ENCODE assay signal across 8 cellular contexts in the genomic region with DNA sequence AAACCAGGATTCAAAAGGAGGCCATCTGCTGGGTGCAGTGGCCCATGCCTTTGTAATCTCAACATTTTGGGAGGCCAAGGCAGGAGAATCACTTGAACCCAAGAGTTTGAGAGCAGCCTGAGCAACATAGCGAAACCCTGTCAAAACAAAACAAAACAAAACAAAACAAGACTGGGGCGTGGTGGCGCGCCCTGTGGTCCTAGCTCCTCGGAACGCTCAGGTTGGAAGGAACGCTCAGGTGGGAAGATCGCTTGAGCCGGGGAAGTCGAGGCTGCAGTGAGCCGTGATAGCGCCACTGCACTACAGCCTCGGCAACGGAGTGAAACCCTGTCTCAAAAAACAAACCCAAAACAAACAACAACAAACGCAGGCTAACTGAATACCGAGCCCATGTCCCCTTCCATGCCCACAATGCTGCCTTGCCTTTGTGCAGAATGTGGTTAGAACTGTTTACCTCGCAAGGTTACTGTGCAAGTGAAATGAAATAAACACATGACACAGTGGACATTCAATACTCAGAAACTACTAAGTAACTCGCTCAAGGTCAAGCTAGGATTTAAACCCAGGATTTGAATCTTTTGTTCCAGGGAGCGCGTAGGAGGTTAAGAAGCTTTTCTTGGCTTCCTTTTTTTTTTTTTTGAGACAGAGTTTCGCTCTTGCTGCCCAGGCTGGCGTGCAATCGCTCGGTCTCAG. TPM values are rescaled to one million over a fixed set of nuclear protein-coding genes. Genes with fewer than 3 reads are reported as not detected.
DNase-seq lines count a peak whose midpoint lies in the region; ATAC-seq and TF ChIP-seq lines count a peak whose summit lies in the region.

No MANE protein-coding gene starts in this region.

- H3K4me2 ChIP-seq in GM23248 (ENCODE audit: unreplicated experiment): peak overlapping the region; percentile 88

- H3K27ac ChIP-seq in ACC112 (ENCODE audit: low read depth, low read length) (peak overlapping the region; percentile 85), GM23248 (peak overlapping the region; percentile 87)

- no peaks in the 10 kb centered on the region for H3F3A ChIP-seq in GM23248 (ENCODE audit: insufficient read depth)

- peaks cover 8% of the 10 kb centered on the region for H3K36me3 Mint-ChIP-seq in T-helper 17 cell (ENCODE audit: low read depth)
- peaks cover 9% of the 10 kb centered on the region for H3K36me3 Mint-ChIP-seq in osteocyte (ENCODE audit: unreplicated experiment)

- no peak for TF ChIP-seq CTCF in fibroblast of the aortic adventitia (IDR thresholded peaks at IDR 0.05; ENCODE audit: insufficient read depth, low read length)
- TF ChIP-seq CTCF in osteocyte (IDR thresholded peaks at IDR 0.05): no peak

- H3K27ac Mint-ChIP-seq in T-helper 17 cell (peak overlapping the region; percentile 95), osteocyte (ENCODE audit: unreplicated experiment) (peak overlapping the region; percentile 97)

- H3K9ac ChIP-seq in GM23248: peak overlapping the region; percentile 99

- no peaks in the 10 kb centered on the region for H3K27me3 Mint-ChIP-seq in T-helper 17 cell
- no peaks in the 10 kb centered on the region for H3K27me3 Mint-ChIP-seq in osteocyte (ENCODE audit: unreplicated experiment)

- H3K27me3 ChIP-seq in ACC112 (ENCODE audit: insufficient read depth, low read length) (no peaks in the 10 kb centered on the region), GM23248 (replicated peaks; ENCODE audit: insufficient read depth) (no peaks in the 10 kb centered on the region)

- 45 to 49% methylated on average over 23 to 24 of the region's 24 CpGs for WGBS in GM23248 (ENCODE audit: low coverage in 1 of 2, low lambda C conversion rate in 2 of 2, missing lambda C conversion rate in 2 of 2), 2 experiments

- H3K4me1 Mint-ChIP-seq in T-helper 17 cell (peaks cover 19% of the 10 kb centered on the region), osteocyte (ENCODE audit: unreplicated experiment) (peaks cover 20% of the 10 kb centered on the region)

- H3K79me2 ChIP-seq in ACC112 (ENCODE audit: control insufficient read depth, insufficient read depth, low read length, unreplicated experiment): peaks cover 27% of the 10 kb centered on the region
- peaks cover 38% of the 10 kb centered on the region for H3K79me2 ChIP-seq in GM23248 (ENCODE audit: insufficient read depth)

- H3K9me2 ChIP-seq in GM23248 (ENCODE audit: insufficient read depth): no peaks in the 10 kb centered on the region

- H3K9me3 Mint-ChIP-seq in osteocyte (ENCODE audit: unreplicated experiment): no peaks in the 10 kb centered on the region

- H3K4me3 ChIP-seq in ACC112 (ENCODE audit: low read depth, low read length) (peak overlapping the region; percentile 99), GM23248 (peak overlapping the region; percentile 100), fibroblast of the aortic adventitia (ENCODE audit: low read depth, low read length) (peak overlapping the region; percentile 85)

- peaks cover 12% of the 10 kb centered on the region for H3K4me1 ChIP-seq in ACC112 (ENCODE audit: control insufficient read depth, insufficient read depth, low read length, unreplicated experiment)
- H3K4me1 ChIP-seq in GM23248 (ENCODE audit: insufficient read depth): peaks cover 11% of the 10 kb centered on the region

- H3K4me3 Mint-ChIP-seq in T-helper 17 cell (peak overlapping the region; percentile 84), osteocyte (ENCODE audit: unreplicated experiment) (peak overlapping the region; percentile 89)

- no peaks in the 10 kb centered on the region for H4K20me1 ChIP-seq in GM23248 (ENCODE audit: insufficient read depth)

- DNase-seq in GM23248: peak; percentile 38
- no peak for DNase-seq in T-helper 17 cell
- no peak for DNase-seq in fibroblast of the aortic adventitia (ENCODE audit: low read depth)
- DNase-seq in osteocyte (ENCODE audit: extremely low spot score, unreplicated experiment): no peak
- no peak for DNase-seq in NCI-H2081 treated with DMSO at 0.1 percent for 48 hours (lab: John Stamatoyannopoulos, UW)
- no peak for DNase-seq in mucosa of gallbladder (ENCODE audit: low spot score)

- H2AFZ ChIP-seq in ACC112 (ENCODE audit: low read length, unreplicated experiment): peak overlapping the region; percentile 83
- H2AFZ ChIP-seq in GM23248: peak overlapping the region; percentile 98

- H3K9me3 ChIP-seq in GM23248 (ENCODE audit: low read depth) (no peaks in the 10 kb centered on the region), T-helper 17 cell (ENCODE audit: control insufficient read depth, low read length, poor library complexity, severe bottlenecking) (no peaks in the 10 kb centered on the region)

- in situ Hi-C loops in GM23248 (cut with MboI): no loop called here

- ATAC-seq in T-helper 17 cell (no peak), GM18909 (IDR thresholded peaks at IDR 0.05; ENCODE audit: poor library complexity, unreplicated experiment) (no peak)

- H3K36me3 ChIP-seq in ACC112 (ENCODE audit: insufficient read depth, low read length) (no peaks in the 10 kb centered on the region; the same call in 1 of the 2 replicates), GM23248 (ENCODE audit: low read depth) (no peaks in the 10 kb centered on the region)

RNA-seq across cellular contexts. Expression of a gene that starts 0.8 kb away (rescaled TPM):
- 131 and 154 TPM in 2 replicates for total RNA-seq in GM23248 (2014; rRNA removed; shearing (Covaris generic))
- 210 and 215 TPM in 2 replicates for polyA plus RNA-seq in GM23248 (2016; fragmentation: Nextera tagmentation; extraction: Ambion mirVana)
- total RNA-seq in T-helper 17 cell: 10 to 100 TPM; 70.8 to 83.8 TPM
- 121 and 129 TPM in 2 replicates for total RNA-seq in fibroblast of the aortic adventitia (ENCODE audit: low replicate concordance)
- 108 and 112 TPM in 2 replicates for total RNA-seq in osteocyte
- total RNA-seq in mucosa of gallbladder: 96.5 TPM

RNA-seq across cellular contexts. Expression of a gene that starts 14.2 kb away (rescaled TPM):
- 39.3 and 50.8 TPM in 2 replicates for total RNA-seq in GM23248 (2014; rRNA removed; shearing (Covaris generic))
- 51.9 and 57.1 TPM in 2 replicates for polyA plus RNA-seq in GM23248 (2016; fragmentation: Nextera tagmentation; extraction: Ambion mirVana)
- total RNA-seq in T-helper 17 cell: 10 to 100 TPM; 23.8 to 26.2 TPM
- 31.7 and 57.3 TPM in 2 replicates for total RNA-seq in fibroblast of the aortic adventitia (ENCODE audit: low replicate concordance)
- 39.1 and 42.7 TPM in 2 replicates for total RNA-seq in osteocyte
- total RNA-seq in mucosa of gallbladder: 30.4 TPM
